12 cellular contexts compared by ENCODE assay signal in genomic region chr2:40096360-40096759, GRCh38.
DNase-seq lines count a peak whose midpoint lies in the region; ATAC-seq, FAIRE-seq and TF ChIP-seq lines count a peak whose summit lies in the region.
"Had no signal": no experiment of that assay in that cellular context is flagged by ENCODE, and none has a peak within 500 bp of the region (broad histone marks: within the 10 kb centered on the region; RNA-seq: fewer than 3 reads in every experiment).

No MANE protein-coding gene starts in this region.

- peak overlapping the region; percentile 75 for H3K14ac ChIP-seq in IMR-90 (replicated peaks; ENCODE audit: low read depth, low read length)

- no peak for FAIRE-seq in HepG2 (lab: Jason Lieb, UNC)

- H3K79me1 ChIP-seq in IMR-90 (ENCODE audit: low read depth in 1 of 2, low read length in 2 of 2): peaks cover 5 to 12% of the 10 kb centered on the region in 2 experiments; a peak in 2 of 4 replicates

- H4K20me1 ChIP-seq in IMR-90 (ENCODE audit: insufficient read depth, low read length): no peaks in the 10 kb centered on the region
- H4K20me1 ChIP-seq in HepG2 (ENCODE audit: insufficient read depth, low read length): no peaks in the 10 kb centered on the region

- H2BK5ac ChIP-seq in IMR-90 (ENCODE audit: low read depth, low read length, poor library complexity, severe bottlenecking): peak overlapping the region; percentile 100

- intact Hi-C loops in IMR-90 (cut with micrococcal nuclease) (no loop called here), HepG2 (cut with micrococcal nuclease; ENCODE audit: unreplicated experiment) (no loop called here), thyroid gland (cut with DNase I) (no loop called here), ascending aorta (cut with DNase I) (no loop called here)

- H3K9me3 ChIP-seq in IMR-90 (ENCODE audit: control insufficient read depth, insufficient read depth, low read length) (no peaks in the 10 kb centered on the region), HepG2 (ENCODE audit: low read length) (no peaks in the 10 kb centered on the region), thyroid gland (no peaks in the 10 kb centered on the region), ascending aorta (no peaks in the 10 kb centered on the region)

- H3K4me1 ChIP-seq in IMR-90 (ENCODE audit: control insufficient read depth, insufficient read depth, low read length) (peaks cover 21% of the 10 kb centered on the region), HepG2 (ENCODE audit: insufficient read depth, low read length) (no peaks in the 10 kb centered on the region), thyroid gland (peaks cover 4 to 20% of the 10 kb centered on the region in 2 donors), ascending aorta (peaks cover 0 to 6% of the 10 kb centered on the region in 2 donors)

- H2BK20ac ChIP-seq in IMR-90 (ENCODE audit: low read depth, low read length): peak overlapping the region; percentile 93

- TF ChIP-seq POLR2A in IMR-90 (IDR thresholded peaks at IDR 0.05; ENCODE audit: low read depth, low read length): no peak
- TF ChIP-seq POLR2A in HepG2 (IDR thresholded peaks at IDR 0.05; ENCODE audit: insufficient read depth in 1 of 2, low read depth in 2 of 2, low read length in 2 of 2): no peak
- TF ChIP-seq POLR2A in thyroid gland (IDR thresholded peaks at IDR 0.05): no peak

- no peaks in the 10 kb centered on the region for H3K79me2 ChIP-seq in HepG2 (ENCODE audit: insufficient read depth, low read length)

- BruUV-seq in IMR-90 (replicated peaks; lab: Mats Ljungman, UMichigan) (no TSS peak), HepG2 (replicated peaks; lab: Mats Ljungman, UMichigan) (no TSS peak)

- no peak overlapping the region for H3K4me2 ChIP-seq in IMR-90 (ENCODE audit: low read depth, low read length)
- H3K4me2 ChIP-seq in HepG2 (ENCODE audit: low read depth, low read length): no peak overlapping the region

- H3K9ac ChIP-seq in IMR-90 (ENCODE audit: low read depth, low read length) (no peak overlapping the region), HepG2 (ENCODE audit: insufficient read depth, low read depth, low read length) (no peak overlapping the region)

- H3K36me3 ChIP-seq in IMR-90 (ENCODE audit: control insufficient read depth, insufficient read depth, low read length) (no peaks in the 10 kb centered on the region), HepG2 (replicated peaks in 1 of 2; ENCODE audit: control insufficient read depth in 1 of 2, insufficient read depth in 2 of 2, low read length in 2 of 2) (no peaks in the 10 kb centered on the region), thyroid gland (no peaks in the 10 kb centered on the region), ascending aorta (no peaks in the 10 kb centered on the region)

- in situ Hi-C loops in IMR-90 (cut with MboI; ENCODE audit: low sequenced_read_pairs) (no loop called here), astrocyte of the spinal cord (cut with HindIII; ENCODE audit: low sequenced_read_pairs) (no loop called here), HepG2 (cut with HindIII; ENCODE audit: extremely low pct_ligation_motif_present, low pct_unique_long_range_greater_than_20kb) (no loop called here)

- TF ChIP-seq RAD21 in IMR-90 (IDR thresholded peaks at IDR 0.05; ENCODE audit: low read length): no peak
- TF ChIP-seq RAD21 in HepG2 (CRISPR knock-in tag; IDR thresholded peaks at IDR 0.05): no peak

- POLR2A ChIA-PET in IMR-90 (lab: Charles Lee; ENCODE audit: unreplicated experiment): no interaction called here
- POLR2A ChIA-PET in HepG2 (lab: Yijun Ruan, JAX): no interaction called here

- no peak overlapping the region for H3K4me3 ChIP-seq in IMR-90 (ENCODE audit: insufficient read depth, low read depth, low read length)
- H3K4me3 ChIP-seq in astrocyte of the spinal cord (ENCODE audit: low read depth, low read length): no peak overlapping the region
- no peak overlapping the region for H3K4me3 ChIP-seq in HepG2 (replicated peaks in 1 of 3; ENCODE audit: insufficient read depth in 1 of 3, low read depth in 2 of 3, low read length in 3 of 3)
- H3K4me3 ChIP-seq in thyroid gland (replicated peaks in 1 of 3): no peak overlapping the region
- H3K4me3 ChIP-seq in ascending aorta: no peak overlapping the region

- H3K27ac ChIP-seq in IMR-90 (ENCODE audit: insufficient read depth, low read length) (peak overlapping the region; percentile 61), HepG2 (ENCODE audit: extremely low read length, insufficient read depth, low read length) (no peak overlapping the region), thyroid gland (no peak overlapping the region), ascending aorta (no peak overlapping the region)

- TF ChIP-seq CTCF in IMR-90 (conservative IDR thresholded peaks at IDR 0.05; ENCODE audit: low read depth, low read length) (no peak), astrocyte of the spinal cord (IDR thresholded peaks at IDR 0.05; ENCODE audit: low read depth, low read length) (no peak), HepG2 (CRISPR knock-in tag; IDR thresholded peaks at IDR 0.05) (no peak), thyroid gland (IDR thresholded peaks at IDR 0.05) (no peak), ascending aorta (IDR thresholded peaks at IDR 0.05) (no peak)

- H2AFZ ChIP-seq in IMR-90 (replicated peaks; ENCODE audit: low read length, poor library complexity): no peak overlapping the region
- H2AFZ ChIP-seq in HepG2 (ENCODE audit: low read length): no peak overlapping the region

- H2AK5ac ChIP-seq in IMR-90 (ENCODE audit: low read depth, low read length): peak overlapping the region; percentile 30

- dilution Hi-C loops in IMR-90 (cut with HindIII; ENCODE audit: low sequenced_read_pairs, unreplicated experiment): no loop called here

- peak overlapping the region; percentile 93 for H4K91ac ChIP-seq in IMR-90 (ENCODE audit: insufficient read depth, low read depth, low read length)

- peak overlapping the region; percentile 75 to 90 for H4K8ac ChIP-seq in IMR-90 (ENCODE audit: low read depth in 2 of 2, low read length in 2 of 2)

- peak overlapping the region; percentile 96 for H4K5ac ChIP-seq in IMR-90 (ENCODE audit: low read depth, low read length)

- peak overlapping the region; percentile 78 for H3K4ac ChIP-seq in IMR-90 (ENCODE audit: low read depth, low read length)

- DNase-seq in DMS53 treated with DMSO at 0.1 percent for 48 hours (lab: John Stamatoyannopoulos, UW; ENCODE audit: unreplicated experiment): peak; percentile 80
- DNase-seq in IMR-90: peak; percentile 85
- peak; percentile 65 for DNase-seq in astrocyte of the spinal cord (ENCODE audit: low read depth, low spot score)
- no peak for DNase-seq in HepG2 (ENCODE audit: low spot score)
- DNase-seq in NOMO-1 treated with dmso at 0.1 percent for 144 hours (lab: John Stamatoyannopoulos, UW; ENCODE audit: unreplicated experiment): no peak
- DNase-seq in thyroid gland: no peak
- no peak for DNase-seq in ascending aorta (ENCODE audit: low spot score in 2 of 2)
- DNase-seq: CD4-positive, alpha-beta memory T cell; cortex of kidney; islet precursor cell; naive B cell had no signal

- peak overlapping the region; percentile 99 for H3K18ac ChIP-seq in IMR-90 (ENCODE audit: low read depth, low read length)

- peak overlapping the region; percentile 32 for H3K23ac ChIP-seq in IMR-90 (ENCODE audit: low read depth, low read length)

- peak; percentile 28 for ATAC-seq in IMR-90 (ENCODE audit: low read depth)
- ATAC-seq in HepG2: no peak
- ATAC-seq: sciatic nerve had no signal

- H2AK9ac ChIP-seq in IMR-90 (replicated peaks; ENCODE audit: low read depth, low read length, poor library complexity): no peak overlapping the region

- peaks cover 7% of the 10 kb centered on the region for H3K9me1 ChIP-seq in IMR-90 (ENCODE audit: insufficient read depth, low read length)

- CTCF ChIA-PET in IMR-90 (lab: Yijun Ruan, JAX) (interaction anchor here (1.8 kb wide), 1 partner anchor 148 kb away, joined by 5 read pairs; no protein-coding TSS in a partner anchor), HepG2 (lab: Yijun Ruan, JAX; ENCODE audit: low intra/inter-chr PET ratio, low total read pairs) (no interaction called here)

- peak overlapping the region; percentile 92 for H2BK120ac ChIP-seq in IMR-90 (ENCODE audit: low read depth, low read length)

- peak overlapping the region; percentile 81 for H3K56ac ChIP-seq in IMR-90 (ENCODE audit: extremely low read depth, insufficient read depth, low read length)

- H3K27me3 ChIP-seq in IMR-90 (ENCODE audit: control insufficient read depth, insufficient read depth, low read length) (no peaks in the 10 kb centered on the region), HepG2 (ENCODE audit: control insufficient read depth in 1 of 2, insufficient read depth in 2 of 2, low read length in 2 of 2) (no peaks in the 10 kb centered on the region), thyroid gland (no peaks in the 10 kb centered on the region), ascending aorta (no peaks in the 10 kb centered on the region)

- H2BK15ac ChIP-seq in IMR-90 (ENCODE audit: low read depth, low read length): peak overlapping the region; percentile 61; the same call in 2 of the 3 replicates

- TF ChIP-seq EP300 in HepG2 (IDR thresholded peaks at IDR 0.05; ENCODE audit: low read depth in 2 of 2, low read length in 2 of 2): no peak
- TF ChIP-seq EP300 in HepG2 (CRISPR knock-in tag; IDR thresholded peaks at IDR 0.05; ENCODE audit: borderline replicate concordance): no peak

TF ChIP-seq in IMR-90, 13 proteins besides CTCF, POLR2A, EP300 and RAD21:
- TF ChIP-seq BHLHE40 (IDR thresholded peaks at IDR 0.05; ENCODE audit: low read depth, low read length) (peak; percentile 71; the same call in 1 of the 2 replicates), FOS (IDR thresholded peaks at IDR 0.05; ENCODE audit: low read depth, low read length) (0 out of 2 replicates have a peak, but pooled peaks have one; percentile 40), USF2 (IDR thresholded peaks at IDR 0.05; ENCODE audit: low read depth, low read length) (no peak)

TF ChIP-seq in HepG2, 621 proteins besides CTCF, POLR2A, EP300 and RAD21:
- TF ChIP-seq FOXJ3 (CRISPR knock-in tag; IDR thresholded peaks at IDR 0.05; ENCODE audit: borderline replicate concordance): no peak
- TF ChIP-seq FOSL2 (CRISPR knock-in tag; IDR thresholded peaks at IDR 0.05): peak; percentile 43; the same call in 1 of the 2 replicates

Comparison
In these comparisons a context has a peak if more than half of its experiments do, and no peak if none do; other contexts are left out.
1. DNase-seq: peak in DMS53 treated with DMSO at 0.1 percent for 48 hours (single experiment), IMR-90 (single experiment) and astrocyte of the spinal cord (single experiment); none in HepG2 (single experiment), NOMO-1 treated with dmso at 0.1 percent for 144 hours (single experiment), thyroid gland (0 of 2) and ascending aorta (0 of 2).